In the genomic region with DNA sequence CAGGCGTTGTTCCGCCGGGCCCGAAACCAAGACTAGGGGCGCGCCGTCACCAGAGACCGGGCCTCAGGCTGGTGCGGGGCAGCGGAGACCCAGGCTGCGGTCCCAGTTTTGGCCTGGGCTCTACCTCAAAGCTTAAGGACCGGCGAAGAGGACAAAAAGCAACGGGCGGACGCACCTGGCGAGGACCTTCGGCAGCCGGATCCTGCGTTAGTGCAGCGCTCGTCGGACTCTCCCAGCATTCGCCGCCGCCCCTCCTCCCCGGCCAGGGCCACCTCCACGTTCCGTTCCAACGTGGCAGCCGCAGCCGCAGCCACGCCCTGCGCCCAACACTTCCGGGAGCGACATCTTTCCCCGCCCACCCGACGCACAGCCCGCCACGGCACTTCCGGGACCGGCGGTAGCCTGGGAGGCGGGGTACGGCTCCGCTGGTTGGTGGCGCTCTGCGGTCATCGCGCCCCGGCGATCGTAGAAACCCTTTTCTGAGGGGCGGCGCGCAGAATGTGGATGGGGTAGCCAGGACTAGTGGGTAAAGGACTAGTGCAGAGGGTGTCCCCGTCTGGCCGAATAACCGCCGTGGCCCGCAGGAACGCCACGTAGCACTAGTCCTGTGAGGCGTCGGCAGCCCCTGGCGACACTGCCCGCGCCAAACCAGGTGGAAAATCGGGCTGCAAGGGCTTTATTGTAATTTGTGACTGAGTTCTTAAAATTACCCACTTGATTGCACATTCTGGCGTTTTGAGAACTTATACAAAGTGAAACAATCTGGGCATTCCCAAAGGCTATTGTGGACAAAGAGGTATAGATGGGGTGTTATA, we compare ENCODE assay signal across 1 cellular context.
TF ChIP-seq lines count a peak whose summit lies in the region.

A gene with protein sequence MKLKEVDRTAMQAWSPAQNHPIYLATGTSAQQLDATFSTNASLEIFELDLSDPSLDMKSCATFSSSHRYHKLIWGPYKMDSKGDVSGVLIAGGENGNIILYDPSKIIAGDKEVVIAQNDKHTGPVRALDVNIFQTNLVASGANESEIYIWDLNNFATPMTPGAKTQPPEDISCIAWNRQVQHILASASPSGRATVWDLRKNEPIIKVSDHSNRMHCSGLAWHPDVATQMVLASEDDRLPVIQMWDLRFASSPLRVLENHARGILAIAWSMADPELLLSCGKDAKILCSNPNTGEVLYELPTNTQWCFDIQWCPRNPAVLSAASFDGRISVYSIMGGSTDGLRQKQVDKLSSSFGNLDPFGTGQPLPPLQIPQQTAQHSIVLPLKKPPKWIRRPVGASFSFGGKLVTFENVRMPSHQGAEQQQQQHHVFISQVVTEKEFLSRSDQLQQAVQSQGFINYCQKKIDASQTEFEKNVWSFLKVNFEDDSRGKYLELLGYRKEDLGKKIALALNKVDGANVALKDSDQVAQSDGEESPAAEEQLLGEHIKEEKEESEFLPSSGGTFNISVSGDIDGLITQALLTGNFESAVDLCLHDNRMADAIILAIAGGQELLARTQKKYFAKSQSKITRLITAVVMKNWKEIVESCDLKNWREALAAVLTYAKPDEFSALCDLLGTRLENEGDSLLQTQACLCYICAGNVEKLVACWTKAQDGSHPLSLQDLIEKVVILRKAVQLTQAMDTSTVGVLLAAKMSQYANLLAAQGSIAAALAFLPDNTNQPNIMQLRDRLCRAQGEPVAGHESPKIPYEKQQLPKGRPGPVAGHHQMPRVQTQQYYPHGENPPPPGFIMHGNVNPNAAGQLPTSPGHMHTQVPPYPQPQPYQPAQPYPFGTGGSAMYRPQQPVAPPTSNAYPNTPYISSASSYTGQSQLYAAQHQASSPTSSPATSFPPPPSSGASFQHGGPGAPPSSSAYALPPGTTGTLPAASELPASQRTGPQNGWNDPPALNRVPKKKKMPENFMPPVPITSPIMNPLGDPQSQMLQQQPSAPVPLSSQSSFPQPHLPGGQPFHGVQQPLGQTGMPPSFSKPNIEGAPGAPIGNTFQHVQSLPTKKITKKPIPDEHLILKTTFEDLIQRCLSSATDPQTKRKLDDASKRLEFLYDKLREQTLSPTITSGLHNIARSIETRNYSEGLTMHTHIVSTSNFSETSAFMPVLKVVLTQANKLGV (minus strand): TSS at position 241 of the 815 bp plus-strand sequence. CDS start 9,217 bp downstream, outside the sequence.

TF ChIP-seq in K562, 482 proteins besides CTCF, POLR2A, EP300 and RAD21 (continued from another document and continues in another):
- TF ChIP-seq, protein P1, sequence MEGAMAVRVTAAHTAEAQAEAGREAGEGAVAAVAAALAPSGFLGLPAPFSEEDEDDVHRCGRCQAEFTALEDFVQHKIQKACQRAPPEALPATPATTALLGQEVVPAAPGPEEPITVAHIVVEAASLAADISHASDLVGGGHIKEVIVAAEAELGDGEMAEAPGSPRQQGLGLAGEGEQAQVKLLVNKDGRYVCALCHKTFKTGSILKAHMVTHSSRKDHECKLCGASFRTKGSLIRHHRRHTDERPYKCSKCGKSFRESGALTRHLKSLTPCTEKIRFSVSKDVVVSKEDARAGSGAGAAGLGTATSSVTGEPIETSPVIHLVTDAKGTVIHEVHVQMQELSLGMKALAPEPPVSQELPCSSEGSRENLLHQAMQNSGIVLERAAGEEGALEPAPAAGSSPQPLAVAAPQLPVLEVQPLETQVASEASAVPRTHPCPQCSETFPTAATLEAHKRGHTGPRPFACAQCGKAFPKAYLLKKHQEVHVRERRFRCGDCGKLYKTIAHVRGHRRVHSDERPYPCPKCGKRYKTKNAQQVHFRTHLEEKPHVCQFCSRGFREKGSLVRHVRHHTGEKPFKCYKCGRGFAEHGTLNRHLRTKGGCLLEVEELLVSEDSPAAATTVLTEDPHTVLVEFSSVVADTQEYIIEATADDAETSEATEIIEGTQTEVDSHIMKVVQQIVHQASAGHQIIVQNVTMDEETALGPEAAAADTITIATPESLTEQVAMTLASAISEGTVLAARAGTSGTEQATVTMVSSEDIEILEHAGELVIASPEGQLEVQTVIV (CRISPR knock-in tag; IDR thresholded peaks at IDR 0.05; ENCODE audit: borderline replicate concordance), result no peak; the same call in 1 of the 2 replicates
- TF ChIP-seq BRCA1 (IDR thresholded peaks at IDR 0.05), result no peak
- TF ChIP-seq BRCA1 (CRISPR knock-in tag; IDR thresholded peaks at IDR 0.05), result no peak
- no peak for TF ChIP-seq XRCC4 (IDR thresholded peaks at IDR 0.05; ENCODE audit: extremely low read depth, insufficient read depth, insufficient read length)
- TF ChIP-seq GABPB1 (CRISPR knock-in tag; IDR thresholded peaks at IDR 0.05), result peak; percentile 97
- TF ChIP-seq BRF1 (IDR thresholded peaks at IDR 0.05; ENCODE audit: borderline replicate concordance, extremely low read depth, insufficient read length), result no peak
- TF ChIP-seq, protein P2, sequence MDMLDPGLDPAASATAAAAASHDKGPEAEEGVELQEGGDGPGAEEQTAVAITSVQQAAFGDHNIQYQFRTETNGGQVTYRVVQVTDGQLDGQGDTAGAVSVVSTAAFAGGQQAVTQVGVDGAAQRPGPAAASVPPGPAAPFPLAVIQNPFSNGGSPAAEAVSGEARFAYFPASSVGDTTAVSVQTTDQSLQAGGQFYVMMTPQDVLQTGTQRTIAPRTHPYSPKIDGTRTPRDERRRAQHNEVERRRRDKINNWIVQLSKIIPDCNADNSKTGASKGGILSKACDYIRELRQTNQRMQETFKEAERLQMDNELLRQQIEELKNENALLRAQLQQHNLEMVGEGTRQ (CRISPR knock-in tag; IDR thresholded peaks at IDR 0.05), result no peak
- no peak for TF ChIP-seq COPS2 (conservative IDR thresholded peaks at IDR 0.05)
- TF ChIP-seq TAF15 (IDR thresholded peaks at IDR 0.05; ENCODE audit: low read depth, low read length), result no peak
- TF ChIP-seq ZNF263 (CRISPR knock-in tag; IDR thresholded peaks at IDR 0.05; ENCODE audit: borderline replicate concordance), result no peak; the same call in 1 of the 2 replicates
- TF ChIP-seq, protein P3, sequence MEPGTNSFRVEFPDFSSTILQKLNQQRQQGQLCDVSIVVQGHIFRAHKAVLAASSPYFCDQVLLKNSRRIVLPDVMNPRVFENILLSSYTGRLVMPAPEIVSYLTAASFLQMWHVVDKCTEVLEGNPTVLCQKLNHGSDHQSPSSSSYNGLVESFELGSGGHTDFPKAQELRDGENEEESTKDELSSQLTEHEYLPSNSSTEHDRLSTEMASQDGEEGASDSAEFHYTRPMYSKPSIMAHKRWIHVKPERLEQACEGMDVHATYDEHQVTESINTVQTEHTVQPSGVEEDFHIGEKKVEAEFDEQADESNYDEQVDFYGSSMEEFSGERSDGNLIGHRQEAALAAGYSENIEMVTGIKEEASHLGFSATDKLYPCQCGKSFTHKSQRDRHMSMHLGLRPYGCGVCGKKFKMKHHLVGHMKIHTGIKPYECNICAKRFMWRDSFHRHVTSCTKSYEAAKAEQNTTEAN (CRISPR knock-in tag; IDR thresholded peaks at IDR 0.05), result no peak
- no peak for TF ChIP-seq USF1 (CRISPR knock-in tag; IDR thresholded peaks at IDR 0.05)
- TF ChIP-seq NCOA4 (IDR thresholded peaks at IDR 0.05; ENCODE audit: partially characterized antibody), result no peak
- no peak for TF ChIP-seq KAT2B (IDR thresholded peaks at IDR 0.05; ENCODE audit: low read depth, low read length)
- no peak for TF ChIP-seq ZNF347 (CRISPR knock-in tag; IDR thresholded peaks at IDR 0.05; ENCODE audit: low read depth)
- TF ChIP-seq POU5F1 (IDR thresholded peaks at IDR 0.05; ENCODE audit: borderline replicate concordance, low read depth, low read length, partially characterized antibody), result no peak
- TF ChIP-seq ZNF644 (tag; IDR thresholded peaks at IDR 0.05; ENCODE audit: low read depth), result no peak
- TF ChIP-seq GATA2 (CRISPR knock-in tag; IDR thresholded peaks at IDR 0.05), result no peak
- TF ChIP-seq NR2F6 (CRISPR knock-in tag; IDR thresholded peaks at IDR 0.05), result no peak
- no peak; the same call in none of the 2 replicates for TF ChIP-seq E2F4 (CRISPR knock-in tag; IDR thresholded peaks at IDR 0.05; ENCODE audit: low read depth)
- TF ChIP-seq RNF2 (IDR thresholded peaks at IDR 0.05), result peak; percentile 75
- TF ChIP-seq, protein P4, sequence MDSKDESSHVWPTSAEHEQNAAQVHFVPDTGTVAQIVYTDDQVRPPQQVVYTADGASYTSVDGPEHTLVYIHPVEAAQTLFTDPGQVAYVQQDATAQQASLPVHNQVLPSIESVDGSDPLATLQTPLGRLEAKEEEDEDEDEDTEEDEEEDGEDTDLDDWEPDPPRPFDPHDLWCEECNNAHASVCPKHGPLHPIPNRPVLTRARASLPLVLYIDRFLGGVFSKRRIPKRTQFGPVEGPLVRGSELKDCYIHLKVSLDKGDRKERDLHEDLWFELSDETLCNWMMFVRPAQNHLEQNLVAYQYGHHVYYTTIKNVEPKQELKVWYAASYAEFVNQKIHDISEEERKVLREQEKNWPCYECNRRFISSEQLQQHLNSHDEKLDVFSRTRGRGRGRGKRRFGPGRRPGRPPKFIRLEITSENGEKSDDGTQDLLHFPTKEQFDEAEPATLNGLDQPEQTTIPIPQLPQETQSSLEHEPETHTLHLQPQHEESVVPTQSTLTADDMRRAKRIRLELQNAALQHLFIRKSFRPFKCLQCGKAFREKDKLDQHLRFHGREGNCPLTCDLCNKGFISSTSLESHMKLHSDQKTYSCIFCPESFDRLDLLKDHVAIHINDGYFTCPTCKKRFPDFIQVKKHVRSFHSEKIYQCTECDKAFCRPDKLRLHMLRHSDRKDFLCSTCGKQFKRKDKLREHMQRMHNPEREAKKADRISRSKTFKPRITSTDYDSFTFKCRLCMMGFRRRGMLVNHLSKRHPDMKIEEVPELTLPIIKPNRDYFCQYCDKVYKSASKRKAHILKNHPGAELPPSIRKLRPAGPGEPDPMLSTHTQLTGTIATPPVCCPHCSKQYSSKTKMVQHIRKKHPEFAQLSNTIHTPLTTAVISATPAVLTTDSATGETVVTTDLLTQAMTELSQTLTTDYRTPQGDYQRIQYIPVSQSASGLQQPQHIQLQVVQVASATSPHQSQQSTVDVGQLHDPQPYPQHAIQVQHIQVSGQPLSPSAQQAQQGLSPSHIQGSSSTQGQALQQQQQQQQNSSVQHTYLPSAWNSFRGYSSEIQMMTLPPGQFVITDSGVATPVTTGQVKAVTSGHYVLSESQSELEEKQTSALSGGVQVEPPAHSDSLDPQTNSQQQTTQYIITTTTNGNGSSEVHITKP (IDR thresholded peaks at IDR 0.05; ENCODE audit: partially characterized antibody), result peak; percentile 20
- no peak for TF ChIP-seq ZEB2 (IDR thresholded peaks at IDR 0.05)
- TF ChIP-seq ZNF41 (CRISPR knock-in tag; conservative IDR thresholded peaks at IDR 0.05), result no peak
- TF ChIP-seq ZNF318 (IDR thresholded peaks at IDR 0.05; ENCODE audit: borderline replicate concordance in 1 of 2, low read depth in 1 of 2), result no peak
- no peak for TF ChIP-seq IFI16 (CRISPR knock-in tag; IDR thresholded peaks at IDR 0.05)
- TF ChIP-seq ZNF707 (CRISPR knock-in tag; conservative IDR thresholded peaks at IDR 0.05), result no peak
- TF ChIP-seq MXI1 (IDR thresholded peaks at IDR 0.05; ENCODE audit: low read depth, low read length), result peak; percentile 90
- TF ChIP-seq ZNF57 (CRISPR knock-in tag; IDR thresholded peaks at IDR 0.05), result no peak
